ENCODE assay signal across 2 cellular contexts in the genomic region with DNA sequence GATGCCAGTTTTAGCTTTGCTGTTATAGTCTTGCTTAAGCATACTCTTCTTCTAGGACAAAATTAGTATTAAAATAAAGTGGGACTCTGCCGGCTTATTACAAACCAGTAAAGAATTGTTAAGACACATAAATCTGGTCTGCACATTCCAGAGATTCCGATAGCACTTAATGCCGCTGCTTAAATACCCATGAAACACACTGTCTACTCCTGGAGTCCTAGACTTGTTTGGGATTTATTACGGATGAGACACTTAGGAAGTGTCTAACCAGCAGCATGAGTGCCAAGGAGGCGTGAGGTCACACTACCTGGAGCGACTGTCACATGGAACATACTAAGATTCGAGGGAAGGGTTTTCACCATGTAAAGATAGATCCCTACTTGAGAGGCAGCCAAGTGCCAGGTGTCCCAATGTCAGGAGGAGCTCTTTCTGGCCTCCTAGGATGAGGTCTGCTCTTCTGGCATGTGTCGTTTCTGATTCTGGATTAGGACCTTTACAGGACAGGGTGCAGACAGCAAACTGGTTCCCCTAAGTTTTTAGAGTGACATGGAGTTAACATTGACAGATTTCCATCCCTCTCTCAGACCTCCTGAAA.
TF ChIP-seq lines count a peak whose summit lies in the region.

No MANE protein-coding gene starts in this region.

TF ChIP-seq in H1, 55 proteins besides CTCF, POLR2A, EP300 and RAD21:
- TF ChIP-seq GABPA (IDR thresholded peaks at IDR 0.05; ENCODE audit: borderline replicate concordance, insufficient read depth, low read length) (no peak), JUND (IDR thresholded peaks at IDR 0.05; ENCODE audit: low read length) (no peak), POLR2AphosphoS5 (IDR thresholded peaks at IDR 0.05; ENCODE audit: low read depth, low read length) (no peak), SRF (IDR thresholded peaks at IDR 0.05; ENCODE audit: low read depth, low read length) (no peak), CHD2 (IDR thresholded peaks at IDR 0.05; ENCODE audit: low read length) (no peak), SIRT6 (IDR thresholded peaks at IDR 0.05; ENCODE audit: low read length) (no peak), KDM1A (IDR thresholded peaks at IDR 0.05; ENCODE audit: borderline replicate concordance, low read length) (no peak), TCF12 (IDR thresholded peaks at IDR 0.05; ENCODE audit: low read depth, low read length) (no peak), POU5F1 (IDR thresholded peaks at IDR 0.05; ENCODE audit: low read depth, low read length) (no peak), SP2 (IDR thresholded peaks at IDR 0.05; ENCODE audit: low read length) (no peak), SIN3A (conservative IDR thresholded peaks at IDR 0.05 in 1 of 2, IDR thresholded peaks at IDR 0.05 in 1 of 2; ENCODE audit: low read depth in 1 of 2, low read length in 2 of 2) (no peak), NANOG (IDR thresholded peaks at IDR 0.05; ENCODE audit: insufficient read depth, low read depth, low read length, poor library complexity, severe bottlenecking) (no peak), HDAC6 (IDR thresholded peaks at IDR 0.05; ENCODE audit: low read depth, low read length) (no peak), JUN (IDR thresholded peaks at IDR 0.05; ENCODE audit: low read depth, low read length) (no peak), RNF2 (IDR thresholded peaks at IDR 0.05; ENCODE audit: borderline replicate concordance, low read depth, low read length, missing control alignments, poor library complexity, severe bottlenecking) (no peak), SUZ12 (IDR thresholded peaks at IDR 0.05; ENCODE audit: low read length) (no peak), CREB1 (IDR thresholded peaks at IDR 0.05) (no peak)

TF ChIP-seq in neural cell, 6 proteins besides CTCF, POLR2A, EP300 and RAD21:
- no peak for TF ChIP-seq POLR2AphosphoS5 (IDR thresholded peaks at IDR 0.05)
- no peak for TF ChIP-seq SMC3 (conservative IDR thresholded peaks at IDR 0.05; ENCODE audit: poor library complexity)
- no peak for TF ChIP-seq MXI1 (conservative IDR thresholded peaks at IDR 0.05; ENCODE audit: poor library complexity, severe bottlenecking)
- TF ChIP-seq, protein P1, sequence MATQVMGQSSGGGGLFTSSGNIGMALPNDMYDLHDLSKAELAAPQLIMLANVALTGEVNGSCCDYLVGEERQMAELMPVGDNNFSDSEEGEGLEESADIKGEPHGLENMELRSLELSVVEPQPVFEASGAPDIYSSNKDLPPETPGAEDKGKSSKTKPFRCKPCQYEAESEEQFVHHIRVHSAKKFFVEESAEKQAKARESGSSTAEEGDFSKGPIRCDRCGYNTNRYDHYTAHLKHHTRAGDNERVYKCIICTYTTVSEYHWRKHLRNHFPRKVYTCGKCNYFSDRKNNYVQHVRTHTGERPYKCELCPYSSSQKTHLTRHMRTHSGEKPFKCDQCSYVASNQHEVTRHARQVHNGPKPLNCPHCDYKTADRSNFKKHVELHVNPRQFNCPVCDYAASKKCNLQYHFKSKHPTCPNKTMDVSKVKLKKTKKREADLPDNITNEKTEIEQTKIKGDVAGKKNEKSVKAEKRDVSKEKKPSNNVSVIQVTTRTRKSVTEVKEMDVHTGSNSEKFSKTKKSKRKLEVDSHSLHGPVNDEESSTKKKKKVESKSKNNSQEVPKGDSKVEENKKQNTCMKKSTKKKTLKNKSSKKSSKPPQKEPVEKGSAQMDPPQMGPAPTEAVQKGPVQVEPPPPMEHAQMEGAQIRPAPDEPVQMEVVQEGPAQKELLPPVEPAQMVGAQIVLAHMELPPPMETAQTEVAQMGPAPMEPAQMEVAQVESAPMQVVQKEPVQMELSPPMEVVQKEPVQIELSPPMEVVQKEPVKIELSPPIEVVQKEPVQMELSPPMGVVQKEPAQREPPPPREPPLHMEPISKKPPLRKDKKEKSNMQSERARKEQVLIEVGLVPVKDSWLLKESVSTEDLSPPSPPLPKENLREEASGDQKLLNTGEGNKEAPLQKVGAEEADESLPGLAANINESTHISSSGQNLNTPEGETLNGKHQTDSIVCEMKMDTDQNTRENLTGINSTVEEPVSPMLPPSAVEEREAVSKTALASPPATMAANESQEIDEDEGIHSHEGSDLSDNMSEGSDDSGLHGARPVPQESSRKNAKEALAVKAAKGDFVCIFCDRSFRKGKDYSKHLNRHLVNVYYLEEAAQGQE (IDR thresholded peaks at IDR 0.05; ENCODE audit: borderline replicate concordance) = no peak
- no peak for TF ChIP-seq TAF1 (IDR thresholded peaks at IDR 0.05; ENCODE audit: low read depth)
- TF ChIP-seq EZH2 (IDR thresholded peaks at IDR 0.05; ENCODE audit: borderline replicate concordance, insufficient read depth, low read length, poor library complexity, severe bottlenecking) = no peak
